ENCODE assay signal across 22 cellular contexts in genomic region chr6:144220031-144220790, GRCh38.
"Had no signal": no experiment of that assay in that cellular context is flagged by ENCODE, and none has a peak within 500 bp of the region (broad histone marks: within the 10 kb centered on the region; RNA-seq: fewer than 3 reads in every experiment).

No MANE protein-coding gene starts in this region.

- H3K9ac ChIP-seq: parathyroid adenoma had no signal

- H2AFZ ChIP-seq: parathyroid adenoma had no signal

- H3K27me3 ChIP-seq: heart left ventricle, right lobe of liver, spleen, tibial artery, upper lobe of right lung, vagina had no signal

- H3K36me3 ChIP-seq: heart left ventricle, right lobe of liver, spleen, tibial artery, upper lobe of right lung, vagina had no signal

- DNase-seq: dermis blood vessel endothelial cell; endodermal cell; heart left ventricle; left cardiac atrium; left ventricle myocardium superior; mesenchymal stem cell; midbrain; naive thymus-derived CD4-positive, alpha-beta T cell; nephron progenitor cell; psoas muscle; retina; right lobe of liver; spleen; stimulated activated CD4-positive, alpha-beta T cell treated with anti-CD3 and anti-CD28 coated beads, Interleukin-15, amount 100 ng/mL, for 24 hours; stimulated activated CD4-positive, alpha-beta T cell treated with anti-CD3 and anti-CD28 coated beads, Interleukin-1b, Interleukin-23, amount 100 ng/mL, for 48 hours; stimulated activated CD4-positive, alpha-beta T cell treated with anti-CD3 and anti-CD28 coated beads, Interleukin-4, amount 100 ng/mL, for 24 hours; tibial artery; upper lobe of right lung had no signal

- H3K79me2 ChIP-seq: parathyroid adenoma had no signal

- H3K9me3 ChIP-seq: heart left ventricle, psoas muscle, right lobe of liver, spleen, tibial artery, upper lobe of right lung, vagina had no signal

- H3K27ac ChIP-seq: heart left ventricle, parathyroid adenoma, psoas muscle, right lobe of liver, spleen, tibial artery, upper lobe of right lung, vagina had no signal

- H3K4me3 ChIP-seq: heart left ventricle, lung, psoas muscle, right lobe of liver, spleen, tibial artery, upper lobe of right lung, vagina had no signal

- ATAC-seq: heart left ventricle; left cardiac atrium; left ventricle myocardium superior; naive thymus-derived CD4-positive, alpha-beta T cell; psoas muscle; right lobe of liver; stimulated activated memory B cell treated with anti-CD40 and anti-IgM and Interleukin-4, amounts not matched to agents 10 μg/mL and 1 μg/mL and 100 μg/mL, for 72 hours; upper lobe of right lung had no signal
